In genomic region chr1:155017021-155017945, GRCh38 we compare ENCODE assay signal across 1 cellular context.
TF ChIP-seq lines count a peak whose summit lies in the region.

No MANE protein-coding gene starts in this region.

TF ChIP-seq in HepG2, 621 proteins besides CTCF, POLR2A, EP300 and RAD21 (continued from another document and continues in another):
- TF ChIP-seq, protein P1, sequence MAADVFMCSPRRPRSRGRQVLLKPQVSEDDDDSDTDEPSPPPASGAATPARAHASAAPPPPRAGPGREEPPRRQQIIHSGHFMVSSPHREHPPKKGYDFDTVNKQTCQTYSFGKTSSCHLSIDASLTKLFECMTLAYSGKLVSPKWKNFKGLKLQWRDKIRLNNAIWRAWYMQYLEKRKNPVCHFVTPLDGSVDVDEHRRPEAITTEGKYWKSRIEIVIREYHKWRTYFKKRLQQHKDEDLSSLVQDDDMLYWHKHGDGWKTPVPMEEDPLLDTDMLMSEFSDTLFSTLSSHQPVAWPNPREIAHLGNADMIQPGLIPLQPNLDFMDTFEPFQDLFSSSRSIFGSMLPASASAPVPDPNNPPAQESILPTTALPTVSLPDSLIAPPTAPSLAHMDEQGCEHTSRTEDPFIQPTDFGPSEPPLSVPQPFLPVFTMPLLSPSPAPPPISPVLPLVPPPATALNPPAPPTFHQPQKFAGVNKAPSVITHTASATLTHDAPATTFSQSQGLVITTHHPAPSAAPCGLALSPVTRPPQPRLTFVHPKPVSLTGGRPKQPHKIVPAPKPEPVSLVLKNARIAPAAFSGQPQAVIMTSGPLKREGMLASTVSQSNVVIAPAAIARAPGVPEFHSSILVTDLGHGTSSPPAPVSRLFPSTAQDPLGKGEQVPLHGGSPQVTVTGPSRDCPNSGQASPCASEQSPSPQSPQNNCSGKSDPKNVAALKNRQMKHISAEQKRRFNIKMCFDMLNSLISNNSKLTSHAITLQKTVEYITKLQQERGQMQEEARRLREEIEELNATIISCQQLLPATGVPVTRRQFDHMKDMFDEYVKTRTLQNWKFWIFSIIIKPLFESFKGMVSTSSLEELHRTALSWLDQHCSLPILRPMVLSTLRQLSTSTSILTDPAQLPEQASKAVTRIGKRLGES (CRISPR knock-in tag; IDR thresholded peaks at IDR 0.05; ENCODE audit: borderline replicate concordance), result no peak
- TF ChIP-seq ZHX1 (CRISPR knock-in tag; IDR thresholded peaks at IDR 0.05; ENCODE audit: low read depth), result peak; percentile 74; the same call in 1 of the 2 replicates
- peak; percentile 81 for TF ChIP-seq KMT2A (CRISPR knock-in tag; IDR thresholded peaks at IDR 0.05)
- no peak for TF ChIP-seq ATF1 (CRISPR knock-in tag; IDR thresholded peaks at IDR 0.05)
- no peak for TF ChIP-seq PRDM4 (CRISPR knock-in tag; IDR thresholded peaks at IDR 0.05; ENCODE audit: borderline replicate concordance)
- peak; percentile 66 for TF ChIP-seq RBM22 (optimal IDR thresholded peaks at IDR 0.05; ENCODE audit: low read length)
- peak; percentile 76; the same call in 1 of the 2 replicates for TF ChIP-seq ZNF589 (CRISPR knock-in tag; conservative IDR thresholded peaks at IDR 0.05)
- peak; percentile 81 for TF ChIP-seq KLF6 (CRISPR knock-in tag; IDR thresholded peaks at IDR 0.05)
- TF ChIP-seq RFX3 (CRISPR knock-in tag; IDR thresholded peaks at IDR 0.05), result no peak
- TF ChIP-seq ATAD3A (CRISPR knock-in tag; IDR thresholded peaks at IDR 0.05), result no peak
- TF ChIP-seq KAT8 (CRISPR knock-in tag; IDR thresholded peaks at IDR 0.05), result peak; percentile 85
- 0 out of 2 replicates have a peak, but pooled peaks have one; percentile 34 for TF ChIP-seq ELF1 (CRISPR knock-in tag; IDR thresholded peaks at IDR 0.05)
- no peak for TF ChIP-seq ZBTB49 (CRISPR knock-in tag; IDR thresholded peaks at IDR 0.05; ENCODE audit: borderline replicate concordance)
- TF ChIP-seq TEAD2 (CRISPR knock-in tag; IDR thresholded peaks at IDR 0.05), result no peak
- TF ChIP-seq ZNF619 (CRISPR knock-in tag; IDR thresholded peaks at IDR 0.05), result 0 out of 2 replicates have a peak, but pooled peaks have one; percentile 42
- TF ChIP-seq FOXJ3 (CRISPR knock-in tag; IDR thresholded peaks at IDR 0.05; ENCODE audit: borderline replicate concordance), result 0 out of 2 replicates have a peak, but pooled peaks have one; percentile 16
- peak; percentile 65; the same call in 1 of the 2 replicates for TF ChIP-seq SMC3 (IDR thresholded peaks at IDR 0.05; ENCODE audit: low read length)
- no peak for TF ChIP-seq MZF1 (CRISPR knock-in tag; IDR thresholded peaks at IDR 0.05; ENCODE audit: borderline replicate concordance)
- TF ChIP-seq CENPBD1 (CRISPR knock-in tag; IDR thresholded peaks at IDR 0.05; ENCODE audit: borderline replicate concordance, low read depth), result no peak
- 0 out of 2 replicates have a peak, but pooled peaks have one; percentile 20 for TF ChIP-seq ZNF264 (CRISPR knock-in tag; IDR thresholded peaks at IDR 0.05)
- TF ChIP-seq FOXA3 (CRISPR knock-in tag; IDR thresholded peaks at IDR 0.05), result no peak; the same call in 1 of the 2 replicates
- TF ChIP-seq, protein P2, sequence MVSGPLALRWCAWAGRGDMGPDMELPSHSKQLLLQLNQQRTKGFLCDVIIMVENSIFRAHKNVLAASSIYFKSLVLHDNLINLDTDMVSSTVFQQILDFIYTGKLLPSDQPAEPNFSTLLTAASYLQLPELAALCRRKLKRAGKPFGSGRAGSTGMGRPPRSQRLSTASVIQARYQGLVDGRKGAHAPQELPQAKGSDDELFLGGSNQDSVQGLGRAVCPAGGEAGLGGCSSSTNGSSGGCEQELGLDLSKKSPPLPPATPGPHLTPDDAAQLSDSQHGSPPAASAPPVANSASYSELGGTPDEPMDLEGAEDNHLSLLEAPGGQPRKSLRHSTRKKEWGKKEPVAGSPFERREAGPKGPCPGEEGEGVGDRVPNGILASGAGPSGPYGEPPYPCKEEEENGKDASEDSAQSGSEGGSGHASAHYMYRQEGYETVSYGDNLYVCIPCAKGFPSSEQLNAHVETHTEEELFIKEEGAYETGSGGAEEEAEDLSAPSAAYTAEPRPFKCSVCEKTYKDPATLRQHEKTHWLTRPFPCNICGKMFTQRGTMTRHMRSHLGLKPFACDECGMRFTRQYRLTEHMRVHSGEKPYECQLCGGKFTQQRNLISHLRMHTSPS (CRISPR knock-in tag; IDR thresholded peaks at IDR 0.05; ENCODE audit: low read depth), result peak; percentile 97
- TF ChIP-seq ZBTB7A (CRISPR knock-in tag; IDR thresholded peaks at IDR 0.05), result peak; percentile 95
- TF ChIP-seq ZNF629 (CRISPR knock-in tag; conservative IDR thresholded peaks at IDR 0.05), result no peak
- no peak for TF ChIP-seq ZNF576 (CRISPR knock-in tag; IDR thresholded peaks at IDR 0.05)
- TF ChIP-seq CHD2 (IDR thresholded peaks at IDR 0.05; ENCODE audit: low read depth, low read length), result no peak
- peak; percentile 85; the same call in 1 of the 2 replicates for TF ChIP-seq NFKB2 (CRISPR knock-in tag; IDR thresholded peaks at IDR 0.05; ENCODE audit: borderline replicate concordance)
- no peak for TF ChIP-seq ZKSCAN1 (IDR thresholded peaks at IDR 0.05; ENCODE audit: low read length)
- no peak for TF ChIP-seq ZNF577 (CRISPR knock-in tag; IDR thresholded peaks at IDR 0.05; ENCODE audit: borderline replicate concordance, low read depth)
- no peak for TF ChIP-seq PTBP1 (IDR thresholded peaks at IDR 0.05; ENCODE audit: low read depth, low read length, poor library complexity, severe bottlenecking)
- no peak for TF ChIP-seq ZNF530 (CRISPR knock-in tag; IDR thresholded peaks at IDR 0.05; ENCODE audit: low read depth)
- peak; percentile 71; the same call in 1 of the 2 replicates for TF ChIP-seq MIXL1 (CRISPR knock-in tag; IDR thresholded peaks at IDR 0.05)
- no peak for TF ChIP-seq BATF2 (CRISPR knock-in tag; IDR thresholded peaks at IDR 0.05)
- TF ChIP-seq CCAR2 (optimal IDR thresholded peaks at IDR 0.05; ENCODE audit: low read depth, low read length), result no peak
- no peak for TF ChIP-seq NR1H2 (CRISPR knock-in tag; IDR thresholded peaks at IDR 0.05; ENCODE audit: borderline replicate concordance, low read depth)
- TF ChIP-seq, protein P3, sequence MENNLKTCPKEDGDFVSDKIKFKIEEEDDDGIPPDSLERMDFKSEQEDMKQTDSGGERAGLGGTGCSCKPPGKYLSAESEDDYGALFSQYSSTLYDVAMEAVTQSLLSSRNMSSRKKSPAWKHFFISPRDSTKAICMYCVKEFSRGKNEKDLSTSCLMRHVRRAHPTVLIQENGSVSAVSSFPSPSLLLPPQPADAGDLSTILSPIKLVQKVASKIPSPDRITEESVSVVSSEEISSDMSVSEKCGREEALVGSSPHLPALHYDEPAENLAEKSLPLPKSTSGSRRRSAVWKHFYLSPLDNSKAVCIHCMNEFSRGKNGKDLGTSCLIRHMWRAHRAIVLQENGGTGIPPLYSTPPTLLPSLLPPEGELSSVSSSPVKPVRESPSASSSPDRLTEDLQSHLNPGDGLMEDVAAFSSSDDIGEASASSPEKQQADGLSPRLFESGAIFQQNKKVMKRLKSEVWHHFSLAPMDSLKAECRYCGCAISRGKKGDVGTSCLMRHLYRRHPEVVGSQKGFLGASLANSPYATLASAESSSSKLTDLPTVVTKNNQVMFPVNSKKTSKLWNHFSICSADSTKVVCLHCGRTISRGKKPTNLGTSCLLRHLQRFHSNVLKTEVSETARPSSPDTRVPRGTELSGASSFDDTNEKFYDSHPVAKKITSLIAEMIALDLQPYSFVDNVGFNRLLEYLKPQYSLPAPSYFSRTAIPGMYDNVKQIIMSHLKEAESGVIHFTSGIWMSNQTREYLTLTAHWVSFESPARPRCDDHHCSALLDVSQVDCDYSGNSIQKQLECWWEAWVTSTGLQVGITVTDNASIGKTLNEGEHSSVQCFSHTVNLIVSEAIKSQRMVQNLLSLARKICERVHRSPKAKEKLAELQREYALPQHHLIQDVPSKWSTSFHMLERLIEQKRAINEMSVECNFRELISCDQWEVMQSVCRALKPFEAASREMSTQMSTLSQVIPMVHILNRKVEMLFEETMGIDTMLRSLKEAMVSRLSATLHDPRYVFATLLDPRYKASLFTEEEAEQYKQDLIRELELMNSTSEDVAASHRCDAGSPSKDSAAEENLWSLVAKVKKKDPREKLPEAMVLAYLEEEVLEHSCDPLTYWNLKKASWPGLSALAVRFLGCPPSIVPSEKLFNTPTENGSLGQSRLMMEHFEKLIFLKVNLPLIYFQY (CRISPR knock-in tag; IDR thresholded peaks at IDR 0.05; ENCODE audit: borderline replicate concordance), result peak; percentile 75; the same call in 1 of the 2 replicates
- TF ChIP-seq AKAP8 (CRISPR knock-in tag; IDR thresholded peaks at IDR 0.05), result peak; percentile 97
- TF ChIP-seq ZMYM3 (CRISPR knock-in tag; IDR thresholded peaks at IDR 0.05), result peak; percentile 44; the same call in 1 of the 2 replicates
- no peak for TF ChIP-seq SCMH1 (CRISPR knock-in tag; IDR thresholded peaks at IDR 0.05; ENCODE audit: borderline replicate concordance)
- no peak for TF ChIP-seq KAT2B (IDR thresholded peaks at IDR 0.05; ENCODE audit: borderline replicate concordance, low read depth, low read length)
- TF ChIP-seq KDM5A (IDR thresholded peaks at IDR 0.05; ENCODE audit: borderline replicate concordance, low read length), result no peak
